1 cellular context compared by ENCODE assay signal in genomic region chr4:10128761-10129160, GRCh38.
TF ChIP-seq lines count a peak whose summit lies in the region.

No MANE protein-coding gene starts in this region.

TF ChIP-seq in GM12878, 131 proteins besides CTCF, POLR2A, EP300 and RAD21 (continued from another document):
- no peak for TF ChIP-seq IRF4 (IDR thresholded peaks at IDR 0.05; ENCODE audit: low read depth, low read length)
- TF ChIP-seq POU2F2 (IDR thresholded peaks at IDR 0.05; ENCODE audit: borderline replicate concordance, low read depth, low read length), result no peak
- no peak for TF ChIP-seq MEF2A (IDR thresholded peaks at IDR 0.05; ENCODE audit: insufficient read depth, low read depth, low read length)
- no peak for TF ChIP-seq E2F4 (IDR thresholded peaks at IDR 0.05; ENCODE audit: low read depth, low read length)
- TF ChIP-seq IRF3 (IDR thresholded peaks at IDR 0.05), result no peak
- TF ChIP-seq NFIC (IDR thresholded peaks at IDR 0.05; ENCODE audit: low read depth, low read length), result no peak
- no peak for TF ChIP-seq SREBF1 (IDR thresholded peaks at IDR 0.05; ENCODE audit: low read length)
- no peak for TF ChIP-seq IKZF1 (conservative IDR thresholded peaks at IDR 0.05)
- no peak for TF ChIP-seq RAD51 (IDR thresholded peaks at IDR 0.05)
- TF ChIP-seq TAF1 (IDR thresholded peaks at IDR 0.05; ENCODE audit: borderline replicate concordance, low read depth, low read length), result no peak
- no peak for TF ChIP-seq E4F1 (IDR thresholded peaks at IDR 0.05; ENCODE audit: borderline replicate concordance, partially characterized antibody)
- no peak for TF ChIP-seq RBBP5 (conservative IDR thresholded peaks at IDR 0.05)
- no peak for TF ChIP-seq PAX5 (IDR thresholded peaks at IDR 0.05; ENCODE audit: borderline replicate concordance, low read depth, low read length)
